Comparison of ENCODE assay signal across 24 cellular contexts in genomic region chr2:230135126-230135525, GRCh38.
"Had no signal": no experiment of that assay in that cellular context is flagged by ENCODE, and none has a peak within 500 bp of the region (broad histone marks: within the 10 kb centered on the region; RNA-seq: fewer than 3 reads in every experiment).

No MANE protein-coding gene starts in this region.

- H3K4me3 ChIP-seq: breast epithelium, esophagus muscularis mucosa, ovary, thyroid gland, upper lobe of left lung had no signal

- H3K4me1 ChIP-seq: breast epithelium, thyroid gland had no signal

- FAIRE-seq: small intestine had no signal

- DNase-seq: activated B cell treated with CpG ODN at 0.5 μM for 24 hours; activated CD4-positive, alpha-beta T cell treated with anti-CD3 and anti-CD28 coated beads for 36 hours; activated CD8-positive, alpha-beta memory T cell treated with anti-CD3 and anti-CD28 coated beads, Interleukin-2, amount 10 ng/mL, durations not matched to agents 7 days and 5 days; activated CD8-positive, alpha-beta T cell treated with anti-CD3 and anti-CD28 coated beads, Interleukin-2, amount 10 ng/mL, durations not matched to agents 7 days and 5 days; activated naive CD8-positive, alpha-beta T cell treated with anti-CD3 and anti-CD28 coated beads, Interleukin-2, amount 50 U/mL, for 24 hours; activated T-cell treated with anti-CD3 and anti-CD28 coated beads, Interleukin-2, amount 50 U/mL, for 48 hours; amygdala; islet precursor cell; left ventricle myocardium superior; ovary; retina; small intestine; stimulated activated CD4-positive, alpha-beta T cell treated with anti-CD3 and anti-CD28 coated beads, Interleukin-1b, Interleukin-23, amount 100 ng/mL, for 48 hours; stimulated activated CD4-positive, alpha-beta T cell treated with anti-CD3 and anti-CD28 coated beads, Interleukin-4, amount 100 ng/mL, for 4 hours; stimulated activated CD8-positive, alpha-beta memory T cell treated with anti-CD3 and anti-CD28 coated beads, Interleukin-4, amount 100 ng/mL, for 48 hours; stimulated activated naive CD8-positive, alpha-beta T cell treated with anti-CD3 and anti-CD28 coated beads, Interleukin-15, amount 100 ng/mL, for 72 hours; substantia nigra; thyroid gland; upper lobe of left lung had no signal

- H3K36me3 ChIP-seq: breast epithelium, esophagus muscularis mucosa, ovary, thyroid gland, upper lobe of left lung had no signal

- H3K27ac ChIP-seq: breast epithelium, foreskin keratinocyte, ovary, thyroid gland had no signal

- ATAC-seq: activated CD4-positive, alpha-beta T cell treated with anti-CD3 and anti-CD28 coated beads for 36 hours; activated CD8-positive, alpha-beta memory T cell treated with anti-CD3 and anti-CD28 coated beads, Interleukin-2, amount 10 ng/mL, durations not matched to agents 7 days and 5 days; activated CD8-positive, alpha-beta T cell treated with anti-CD3 and anti-CD28 coated beads, Interleukin-2, amount 10 ng/mL, durations not matched to agents 7 days and 5 days; activated naive CD8-positive, alpha-beta T cell treated with anti-CD3 and anti-CD28 coated beads, Interleukin-2, amount 50 U/mL, for 24 hours; sciatic nerve; stimulated activated memory B cell treated with anti-CD40 and anti-IgM and Interleukin-4, amounts not matched to agents 10 μg/mL and 1 μg/mL and 100 μg/mL, for 72 hours had no signal

- H3K9me3 ChIP-seq: esophagus muscularis mucosa, ovary, thyroid gland had no signal

- H3K27me3 ChIP-seq: breast epithelium, esophagus muscularis mucosa, foreskin keratinocyte, ovary, thyroid gland, upper lobe of left lung had no signal
